22 cellular contexts compared by ENCODE assay signal in the genomic region with DNA sequence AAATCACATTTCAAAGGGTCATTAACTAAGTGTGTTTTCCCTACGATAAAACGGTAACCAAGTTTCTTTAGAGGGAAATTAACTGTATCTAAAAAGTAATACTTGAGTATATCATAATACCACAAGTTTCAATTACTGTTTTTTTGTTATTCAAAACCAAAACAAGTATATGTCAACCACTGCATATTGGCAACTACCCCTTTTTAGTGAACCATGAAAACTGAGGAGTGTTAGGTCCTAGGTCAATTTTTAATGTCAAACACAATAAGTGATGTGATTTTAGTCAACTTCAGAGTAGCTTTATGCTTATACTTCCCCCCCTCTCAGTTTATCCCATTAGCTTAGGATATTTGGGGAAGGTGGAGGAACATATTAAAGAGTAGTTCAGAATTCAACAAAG.
"Had no signal": no experiment of that assay in that cellular context is flagged by ENCODE, and none has a peak within 500 bp of the region (broad histone marks: within the 10 kb centered on the region; RNA-seq: fewer than 3 reads in every experiment).

No MANE protein-coding gene starts in this region.

- DNase-seq: KBM-7, MV-4-11, NCI-H1048, NCI-H1105, NCI-H1417, NCI-H1436 treated with DMSO at 0.1 percent for 48 hours, NCI-H1694, NCI-H187 treated with DMSO at 0.1 percent for 48 hours, NCI-H2081, NCI-H2107, NCI-H2227 treated with DMSO at 0.1 percent for 48 hours, NCI-H446, NCI-H510A, NCI-H524 treated with DMSO at 0.1 percent for 48 hours, NCI-H69, NCI-H774, PC-3, SHP77 had no signal

- H3K27ac ChIP-seq: HL-60, RWPE1 had no signal

- ATAC-seq: Panc1, PC-3, SK-N-SH treated with all-trans-retinoic acid at 6 μM for 48 hours had no signal
